Comparison of ENCODE assay signal across 13 cellular contexts in genomic region chr9:70255521-70255920, GRCh38. TPM values are rescaled to one million over a fixed set of nuclear protein-coding genes. Genes with fewer than 3 reads are reported as not detected.
A peak's percentile ranks its signal among the peaks of the same experiment; 100 is the strongest.
DNase-seq lines count a peak whose midpoint lies in the region; ATAC-seq and TF ChIP-seq lines count a peak whose summit lies in the region.
"Had no signal": no experiment of that assay in that cellular context is flagged by ENCODE, and none has a peak within 500 bp of the region (broad histone marks: within the 10 kb centered on the region; RNA-seq: fewer than 3 reads in every experiment).

No MANE protein-coding gene starts in this region.

- no peak for TF ChIP-seq POLR2A in breast epithelium (IDR thresholded peaks at IDR 0.05)

- ATAC-seq in lower lobe of right lung (no peak), GM19397 (IDR thresholded peaks at IDR 0.05; ENCODE audit: unreplicated experiment) (no peak)
- ATAC-seq: left ventricle myocardium superior had no signal

- H3K4me1 ChIP-seq in HAP-1 (peaks cover 49% of the 10 kb centered on the region), breast epithelium (peaks cover 0 to 9% of the 10 kb centered on the region in 2 donors), lower lobe of right lung (peaks cover 23% of the 10 kb centered on the region)

- intact Hi-C loops in breast epithelium (cut with DNase I; ENCODE audit: low total_unique reads) (no loop called here), lower lobe of right lung (cut with DNase I) (no loop called here)

- H3K27me3 ChIP-seq in HAP-1 (ENCODE audit: low read depth) (no peaks in the 10 kb centered on the region), breast epithelium (no peaks in the 10 kb centered on the region), lower lobe of right lung (ENCODE audit: low read depth) (no peaks in the 10 kb centered on the region)
- H3K27me3 ChIP-seq: esophagus squamous epithelium had no signal

- H3K36me3 ChIP-seq in HAP-1 (replicated peaks) (0 out of 2 replicates have a peak, but pooled peaks cover 6% of the 10 kb centered on the region), breast epithelium (no peaks in the 10 kb centered on the region), lower lobe of right lung (no peaks in the 10 kb centered on the region)
- H3K36me3 ChIP-seq: esophagus squamous epithelium had no signal

- no peak for TF ChIP-seq CTCF in breast epithelium (IDR thresholded peaks at IDR 0.05)
- no peak for TF ChIP-seq CTCF in lower lobe of right lung (IDR thresholded peaks at IDR 0.05)

- DNase-seq in HAP-1 (ENCODE audit: low spot score in 2 of 2) (no peak), breast epithelium (ENCODE audit: low spot score in 2 of 2) (no peak), lower lobe of right lung (no peak), stromal cell of bone marrow (ENCODE audit: low read depth) (peak; percentile 26), germinal center (ENCODE audit: low spot score) (no peak), NCI-H1417 (lab: John Stamatoyannopoulos, UW) (no peak), anterior cingulate cortex (lab: John Stamatoyannopoulos, UW) (no peak)
- DNase-seq: activated CD8-positive, alpha-beta memory T cell treated with anti-CD3 and anti-CD28 coated beads, Interleukin-2, amount 50 U/mL, for 4 hours; DMS79 treated with DMSO at 0.1 percent for 48 hours; esophagus squamous epithelium; left ventricle myocardium superior; NCI-H187 had no signal

- H3K4me3 ChIP-seq in HAP-1: peak overlapping the region; percentile 81
- peak overlapping the region in 2 of 3 donors; percentile 30 to 47 for H3K4me3 ChIP-seq in breast epithelium
- H3K4me3 ChIP-seq in lower lobe of right lung: peak overlapping the region; percentile 86

- peak overlapping the region in 1 of 2 donors; percentile 27 for H3K27ac ChIP-seq in breast epithelium
- peak overlapping the region; percentile 96 for H3K27ac ChIP-seq in lower lobe of right lung

- in situ Hi-C loops in HAP-1 (cut with MboI; ENCODE audit: low sequenced_read_pairs): no loop called here

- H3K9me3 ChIP-seq in HAP-1 (no peaks in the 10 kb centered on the region), breast epithelium (no peaks in the 10 kb centered on the region), lower lobe of right lung (no peaks in the 10 kb centered on the region)
- H3K9me3 ChIP-seq: esophagus squamous epithelium had no signal

RNA-seq across cellular contexts. Expression of gene SMC5, which starts 3.3 kb away (rescaled TPM):
- total RNA-seq in breast epithelium (10 to 100 TPM; 23.4 to 62.2 (median 43.9) TPM), lower lobe of right lung (30.3 TPM)
